ENCODE assay signal across 23 cellular contexts in the genomic region with DNA sequence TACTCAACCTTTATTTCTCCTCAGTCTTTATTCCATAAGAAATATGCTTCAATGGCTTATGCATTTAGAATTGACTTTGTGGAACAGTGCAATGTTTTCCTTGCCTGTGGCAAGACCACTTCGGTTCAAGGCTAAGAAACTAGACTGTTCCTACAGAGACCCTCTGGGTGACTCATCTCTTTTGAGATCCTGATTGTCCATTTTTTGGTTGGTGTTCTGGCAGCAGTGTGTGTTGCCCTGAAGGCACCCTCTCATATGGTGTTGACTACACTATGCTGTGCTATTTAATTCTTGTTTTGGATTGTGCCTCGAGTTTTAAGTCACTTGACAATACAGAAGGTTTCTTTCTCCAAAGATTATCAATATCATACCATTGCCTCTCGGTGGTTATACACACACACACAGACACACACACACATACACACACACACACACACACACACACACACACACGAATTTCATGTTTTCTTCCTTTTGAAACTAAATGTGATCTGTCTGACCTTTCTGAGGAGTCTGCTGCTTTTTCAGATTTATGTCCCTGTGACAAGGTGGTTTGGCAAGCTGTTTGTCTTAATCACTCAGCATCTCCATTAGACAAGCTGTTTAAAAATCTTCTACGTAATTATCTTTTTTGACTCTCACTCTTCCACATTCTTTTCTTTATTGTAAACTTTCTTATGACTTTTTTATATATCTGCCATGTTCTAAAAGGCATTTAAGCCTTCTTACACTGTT.
DNase-seq lines count a peak whose midpoint lies in the region; ATAC-seq and TF ChIP-seq lines count a peak whose summit lies in the region.
"Had no signal": no experiment of that assay in that cellular context is flagged by ENCODE, and none has a peak within 500 bp of the region (broad histone marks: within the 10 kb centered on the region; RNA-seq: fewer than 3 reads in every experiment).

No MANE protein-coding gene starts in this region.

- no peak overlapping the region for H3K4me2 ChIP-seq in PC-3 (ENCODE audit: low read length)

- H3K4me1 ChIP-seq in PC-3 (ENCODE audit: insufficient read depth, low read length): peaks cover 24% of the 10 kb centered on the region
- peaks cover 17% of the 10 kb centered on the region for H3K4me1 ChIP-seq in mesodermal cell (ENCODE audit: control insufficient read depth, insufficient read depth, low read length, poor library complexity, severe bottlenecking)
- H3K4me1 ChIP-seq: psoas muscle had no signal

- no peak overlapping the region for H3K9ac ChIP-seq in PC-3 (ENCODE audit: low read length)

- ATAC-seq in PC-3: peak; percentile 37; the same call in 1 of the 2 replicates
- no peak for ATAC-seq in GM21786 (IDR thresholded peaks at IDR 0.05; ENCODE audit: unreplicated experiment)
- ATAC-seq in GM21447 (IDR thresholded peaks at IDR 0.05; ENCODE audit: unreplicated experiment): no peak
- ATAC-seq: activated T-cell treated with anti-CD3 and anti-CD28 coated beads, Interleukin-2, amount 50 U/mL, for 4 hours; HCT116; natural killer cell treated with Interleukin-12 subunit alpha and Interleukin-12 subunit beta and Interleukin-15 and Interleukin-18, amount 100 ng/mL, for 72 hours; psoas muscle; stimulated activated naive CD8-positive, alpha-beta T cell treated with anti-CD3 and anti-CD28 coated beads, Interleukin-15, amount 100 ng/mL, for 72 hours had no signal

- H3K9me3 ChIP-seq in PC-3 (ENCODE audit: low read length): no peaks in the 10 kb centered on the region
- no peaks in the 10 kb centered on the region for H3K9me3 ChIP-seq in mesodermal cell (ENCODE audit: control insufficient read depth, low read length)
- H3K9me3 ChIP-seq: psoas muscle had no signal

- CTCF ChIA-PET in PC-3 (lab: Charles Lee): no interaction called here

- H4K20me1 ChIP-seq in PC-3 (ENCODE audit: low read length): no peaks in the 10 kb centered on the region

- intact Hi-C loops in PC-3 (cut with micrococcal nuclease): no loop called here
- intact Hi-C loops in cardiac septum (cut with DNase I): no loop called here

- H3K4me3 ChIP-seq in PC-3 (ENCODE audit: low read length) (no peak overlapping the region), mesodermal cell (ENCODE audit: extremely low read depth, insufficient read depth, low read length, poor library complexity, severe bottlenecking) (no peak overlapping the region)
- H3K4me3 ChIP-seq: lung, psoas muscle had no signal

- H3K79me2 ChIP-seq in PC-3 (ENCODE audit: low read length): no peaks in the 10 kb centered on the region

- H3K27ac ChIP-seq in PC-3 (ENCODE audit: low read length) (no peak overlapping the region), mesodermal cell (ENCODE audit: low read depth, low read length, severe bottlenecking) (peak overlapping the region; percentile 10)
- H3K27ac ChIP-seq: psoas muscle had no signal

- H3K36me3 ChIP-seq in PC-3 (ENCODE audit: low read depth, low read length) (no peaks in the 10 kb centered on the region), mesodermal cell (ENCODE audit: control insufficient read depth, insufficient read depth, low read length) (no peaks in the 10 kb centered on the region)

- no peak for TF ChIP-seq CTCF in PC-3 (conservative IDR thresholded peaks at IDR 0.05; ENCODE audit: low read depth, low read length)

- H3K27me3 ChIP-seq in PC-3 (ENCODE audit: low read length): no peaks in the 10 kb centered on the region

- 78 to 82% methylated on average over 2 of the region's 5 CpGs for WGBS in mesodermal cell (ENCODE audit: insufficient coverage in 2 of 2), 2 experiments

- H2AFZ ChIP-seq in PC-3 (ENCODE audit: low read length): no peak overlapping the region

- H3F3A ChIP-seq in PC-3 (ENCODE audit: low read length, unreplicated experiment): no peaks in the 10 kb centered on the region

- DNase-seq in Daoy (ENCODE audit: low read depth) (peak; percentile 2), PC-3 (peak; percentile 6), dedifferentiated amniotic fluid mesenchymal stem cell (ENCODE audit: extremely low spot score) (peak; percentile 23), hypothalamus (lab: John Stamatoyannopoulos, UW) (no peak), cardiac septum (ENCODE audit: low spot score) (no peak)
- DNase-seq: activated naive CD8-positive, alpha-beta T cell treated with anti-CD3 and anti-CD28 coated beads for 36 hours; activated T-cell treated with anti-CD3 and anti-CD28 coated beads, Interleukin-2, amount 50 U/mL, for 4 hours; central memory CD4-positive, alpha-beta T cell; COR-L47; endodermal cell; GDM1; MV-4-11; NCI-H2029 treated with DMSO at 0.1 percent for 48 hours; NCI-H524; psoas muscle; stimulated activated CD4-positive, alpha-beta T cell treated with anti-CD3 and anti-CD28 coated beads, Interleukin-15, amount 100 ng/mL, for 24 hours; stimulated activated naive CD8-positive, alpha-beta T cell treated with anti-CD3 and anti-CD28 coated beads, Interleukin-15, amount 100 ng/mL, for 72 hours had no signal

- BruUV-seq in PC-3 (replicated peaks; lab: Mats Ljungman, UMichigan): no TSS peak

- POLR2A ChIA-PET in PC-3 (lab: Charles Lee; ENCODE audit: unreplicated experiment): no interaction called here

- H3K9me2 ChIP-seq in PC-3 (replicated peaks; ENCODE audit: low read length): no peaks in the 10 kb centered on the region

Comparison
In these comparisons a context has a peak if more than half of its experiments do, and no peak if none do; other contexts are left out.
1. DNase-seq: peak in Daoy (single experiment), PC-3 (single experiment) and dedifferentiated amniotic fluid mesenchymal stem cell (single experiment); none in hypothalamus (0 of 51) and cardiac septum (single experiment).